In genomic region chr9:3608011-3608410, GRCh38 we compare ENCODE assay signal across 11 cellular contexts.
DNase-seq lines count a peak whose midpoint lies in the region; ATAC-seq and TF ChIP-seq lines count a peak whose summit lies in the region.
"Had no signal": no experiment of that assay in that cellular context is flagged by ENCODE, and none has a peak within 500 bp of the region (broad histone marks: within the 10 kb centered on the region; RNA-seq: fewer than 3 reads in every experiment).

No MANE protein-coding gene starts in this region.

- no peak for TF ChIP-seq CTCF in progenitor cell of endocrine pancreas (IDR thresholded peaks at IDR 0.05; ENCODE audit: unreplicated experiment)
- TF ChIP-seq CTCF in GM10248 (IDR thresholded peaks at IDR 0.05; ENCODE audit: control extremely low read depth, extremely low read depth, low read depth, missing control alignments): no peak

- H3K27me3 Mint-ChIP-seq in progenitor cell of endocrine pancreas: no peaks in the 10 kb centered on the region

- H3K4me1 Mint-ChIP-seq in progenitor cell of endocrine pancreas (ENCODE audit: low read depth): peaks cover 5% of the 10 kb centered on the region

- POLR2A ChIA-PET in GM10248 (lab: Yijun Ruan, JAX): no interaction called here

- DNase-seq in NAMALWA (ENCODE audit: low spot score) (peak; percentile 49), progenitor cell of endocrine pancreas (ENCODE audit: low spot score, unreplicated experiment) (no peak), GM10248 (ENCODE audit: extremely low spot score) (no peak), cerebellar cortex (ENCODE audit: low spot score) (no peak)
- no peak for DNase-seq in activated CD4-positive, alpha-beta T cell treated with anti-CD3 and anti-CD28 coated beads for 48 hours
- DNase-seq: activated CD4-positive, alpha-beta T cell treated with anti-CD3 and anti-CD28 coated beads, Interleukin-2, amount 50 U/mL, for 1 hour; sigmoid colon; T-helper 1 cell had no signal

- peaks cover 18% of the 10 kb centered on the region for H3K9me3 Mint-ChIP-seq in progenitor cell of endocrine pancreas (ENCODE audit: low read depth)

- CTCF ChIA-PET in GM10248 (lab: Yijun Ruan, JAX): no interaction called here

- no peak overlapping the region for H3K4me3 Mint-ChIP-seq in progenitor cell of endocrine pancreas (ENCODE audit: low read depth)

- peak; percentile 76 for ATAC-seq in GM18519 (IDR thresholded peaks at IDR 0.05; ENCODE audit: low FRiP score, unreplicated experiment)
- ATAC-seq in GM21367 (IDR thresholded peaks at IDR 0.05; ENCODE audit: unreplicated experiment): peak; percentile 78
- ATAC-seq in HG02981 (IDR thresholded peaks at IDR 0.05; ENCODE audit: unreplicated experiment): peak; percentile 71

- no peak overlapping the region for H3K27ac Mint-ChIP-seq in progenitor cell of endocrine pancreas

- no peaks in the 10 kb centered on the region for H3K36me3 Mint-ChIP-seq in progenitor cell of endocrine pancreas (ENCODE audit: insufficient read depth)
